22 cellular contexts compared by ENCODE assay signal in the genomic region with DNA sequence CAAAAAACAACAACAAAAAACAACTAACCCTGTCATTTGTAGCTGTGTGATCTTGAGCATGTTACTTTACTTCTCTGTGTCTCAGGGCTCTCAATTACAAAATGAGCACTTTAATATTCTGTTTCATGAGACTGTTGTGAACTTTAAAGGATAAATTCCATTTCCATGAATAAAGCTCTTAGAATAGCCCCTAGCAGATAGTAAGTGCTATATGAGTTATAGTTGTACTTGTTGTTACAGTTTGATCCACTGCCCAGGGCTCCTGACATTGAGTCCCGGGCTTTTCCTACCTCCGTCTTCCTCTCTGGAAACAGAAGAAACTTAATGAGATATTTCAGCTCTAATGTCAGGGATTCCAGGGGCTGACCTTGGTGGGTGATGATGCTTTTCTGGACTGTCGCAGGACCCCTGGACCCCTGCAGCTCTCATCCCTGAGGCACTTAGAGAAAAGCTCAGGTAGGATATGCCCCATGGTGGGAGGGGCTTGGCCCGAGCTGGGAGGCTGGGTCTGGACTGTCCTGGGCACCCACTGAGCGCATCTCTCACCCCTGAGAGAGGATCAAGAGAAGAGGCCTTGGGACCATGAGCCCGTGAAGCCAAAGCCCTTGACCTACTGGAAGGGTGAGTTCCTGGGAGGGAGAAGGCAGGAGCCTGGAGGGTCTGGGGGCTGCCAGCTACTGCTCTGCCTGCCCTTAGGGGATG. TPM values are rescaled to one million over a fixed set of nuclear protein-coding genes. Genes with fewer than 3 reads are reported as not detected.
"Had no signal": no experiment of that assay in that cellular context is flagged by ENCODE, and none has a peak within 500 bp of the region (broad histone marks: within the 10 kb centered on the region; RNA-seq: fewer than 3 reads in every experiment).

No MANE protein-coding gene starts in this region.

- H3K36me3 Mint-ChIP-seq: naive B cell; stimulated activated naive B cell treated with anti-CD40 and anti-IgM and Interleukin-4, amounts not matched to agents 10 μg/mL and 1 μg/mL and 100 μg/mL, for 72 hours had no signal

- H2AFZ ChIP-seq: parathyroid adenoma had no signal

- H3K9me3 Mint-ChIP-seq: naive B cell; stimulated activated naive B cell treated with anti-CD40 and anti-IgM and Interleukin-4, amounts not matched to agents 10 μg/mL and 1 μg/mL and 100 μg/mL, for 72 hours had no signal

- H3K27ac ChIP-seq: ascending aorta, left lung, neutrophil, parathyroid adenoma, spleen, upper lobe of right lung had no signal

- H3K79me2 ChIP-seq: parathyroid adenoma had no signal

- H3K27ac Mint-ChIP-seq: stimulated activated naive B cell treated with anti-CD40 and anti-IgM and Interleukin-4, amounts not matched to agents 10 μg/mL and 1 μg/mL and 100 μg/mL, for 72 hours had no signal

- H3K9me3 ChIP-seq: ascending aorta, esophagus muscularis mucosa, left lung, neutrophil, spleen, upper lobe of right lung had no signal

- H3K4me3 Mint-ChIP-seq: naive B cell; stimulated activated naive B cell treated with anti-CD40 and anti-IgM and Interleukin-4, amounts not matched to agents 10 μg/mL and 1 μg/mL and 100 μg/mL, for 72 hours had no signal

- H3K27me3 ChIP-seq: ascending aorta, esophagus muscularis mucosa, upper lobe of right lung had no signal

- H3K4me1 ChIP-seq: ascending aorta, upper lobe of right lung had no signal

- ATAC-seq: activated CD4-positive, CD25-positive, alpha-beta regulatory T cell treated with anti-CD3 and anti-CD28 coated beads, Interleukin-2, amount 50 U/mL, for 24 hours; left lung; stimulated activated naive B cell treated with anti-CD40 and anti-IgM and Interleukin-4, amounts not matched to agents 10 μg/mL and 1 μg/mL and 100 μg/mL, for 72 hours; upper lobe of right lung had no signal

- H3K9ac ChIP-seq: parathyroid adenoma had no signal

- DNase-seq: activated CD8-positive, alpha-beta memory T cell treated with anti-CD3 and anti-CD28 coated beads for 24 hours; activated CD8-positive, alpha-beta memory T cell treated with anti-CD3 and anti-CD28 coated beads, Interleukin-2, amount 50 U/mL, for 48 hours; activated effector memory CD4-positive, alpha-beta T cell treated with Interleukin-2 at 50 U/mL for 16 hours; activated naive CD4-positive, alpha-beta T cell treated with anti-CD3 and anti-CD28 coated beads, Interleukin-2, amount 50 U/mL, for 16 hours; activated T-cell treated with anti-CD3 and anti-CD28 coated beads, Interleukin-2, amount 50 U/mL, for 48 hours; cerebellar nuclear complex; effector CD4-positive, alpha-beta T cell; hippocampal formation; islet precursor cell; left lung; naive B cell; spleen; stimulated activated naive B cell treated with anti-CD40 and anti-IgM and Interleukin-4, amounts not matched to agents 10 μg/mL and 1 μg/mL and 100 μg/mL, for 72 hours; T-helper 1 cell; T1000; upper lobe of right lung had no signal

- H3K4me3 ChIP-seq: ascending aorta, esophagus muscularis mucosa, left lung, spleen, upper lobe of right lung had no signal

- FAIRE-seq: endothelial cell of umbilical vein had no signal

- H3K36me3 ChIP-seq: left lung, neutrophil, upper lobe of right lung had no signal

RNA-seq across cellular contexts. Expression of a gene that starts 17.7 kb away (rescaled TPM):
- total RNA-seq: ascending aorta had no signal
